In the genomic region with DNA sequence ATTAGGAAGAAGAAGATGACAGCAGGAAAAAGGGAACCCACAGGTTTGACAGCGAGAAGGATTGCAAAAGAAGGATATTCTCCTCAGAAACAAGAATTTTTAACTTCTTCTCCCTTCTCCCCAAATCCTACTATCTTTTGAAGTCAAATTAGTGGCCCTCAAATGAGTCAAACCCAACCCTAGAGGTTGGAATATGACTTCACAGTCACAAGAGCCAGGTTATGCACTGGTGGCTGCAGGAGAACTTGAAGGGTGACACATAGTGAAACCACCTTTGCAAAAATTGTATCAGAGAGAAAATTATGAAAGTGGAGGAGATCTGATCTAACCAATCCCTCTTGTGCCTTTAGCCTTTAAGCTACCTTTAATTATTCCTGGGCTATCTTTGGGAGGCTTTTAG, we compare ENCODE assay signal across 1 cellular context.
TF ChIP-seq lines count a peak whose summit lies in the region.

No MANE protein-coding gene starts in this region.

TF ChIP-seq in SK-N-SH, 30 proteins besides CTCF, POLR2A, EP300 and RAD21 (continued from another document):
- no peak for TF ChIP-seq TAF1 (IDR thresholded peaks at IDR 0.05; ENCODE audit: borderline replicate concordance, low read depth, low read length)
